In the genomic region with DNA sequence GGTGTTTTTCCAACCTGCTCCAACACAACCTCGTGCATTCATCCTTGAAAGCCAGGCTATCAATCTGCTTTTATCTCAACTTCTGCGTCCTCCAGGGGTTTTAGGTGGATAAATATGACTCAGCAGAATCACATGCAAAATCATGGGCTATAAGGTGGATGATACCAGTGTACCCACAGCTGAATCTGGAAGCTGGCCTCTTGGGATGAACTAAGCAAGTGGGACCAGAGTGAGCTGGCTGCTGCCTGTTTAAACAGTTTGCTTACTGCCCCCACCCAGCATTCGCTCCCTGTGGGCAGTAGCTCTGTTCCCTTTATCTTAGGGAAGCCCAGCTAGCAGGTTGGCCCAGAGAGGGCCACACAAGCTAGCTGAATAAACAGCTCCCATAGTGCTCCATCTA, we compare ENCODE assay signal across 1 cellular context.
TF ChIP-seq lines count a peak whose summit lies in the region.

No MANE protein-coding gene starts in this region.

TF ChIP-seq in HepG2, 621 proteins besides CTCF, POLR2A, EP300 and RAD21 (continued from another document):
- TF ChIP-seq, protein P1, sequence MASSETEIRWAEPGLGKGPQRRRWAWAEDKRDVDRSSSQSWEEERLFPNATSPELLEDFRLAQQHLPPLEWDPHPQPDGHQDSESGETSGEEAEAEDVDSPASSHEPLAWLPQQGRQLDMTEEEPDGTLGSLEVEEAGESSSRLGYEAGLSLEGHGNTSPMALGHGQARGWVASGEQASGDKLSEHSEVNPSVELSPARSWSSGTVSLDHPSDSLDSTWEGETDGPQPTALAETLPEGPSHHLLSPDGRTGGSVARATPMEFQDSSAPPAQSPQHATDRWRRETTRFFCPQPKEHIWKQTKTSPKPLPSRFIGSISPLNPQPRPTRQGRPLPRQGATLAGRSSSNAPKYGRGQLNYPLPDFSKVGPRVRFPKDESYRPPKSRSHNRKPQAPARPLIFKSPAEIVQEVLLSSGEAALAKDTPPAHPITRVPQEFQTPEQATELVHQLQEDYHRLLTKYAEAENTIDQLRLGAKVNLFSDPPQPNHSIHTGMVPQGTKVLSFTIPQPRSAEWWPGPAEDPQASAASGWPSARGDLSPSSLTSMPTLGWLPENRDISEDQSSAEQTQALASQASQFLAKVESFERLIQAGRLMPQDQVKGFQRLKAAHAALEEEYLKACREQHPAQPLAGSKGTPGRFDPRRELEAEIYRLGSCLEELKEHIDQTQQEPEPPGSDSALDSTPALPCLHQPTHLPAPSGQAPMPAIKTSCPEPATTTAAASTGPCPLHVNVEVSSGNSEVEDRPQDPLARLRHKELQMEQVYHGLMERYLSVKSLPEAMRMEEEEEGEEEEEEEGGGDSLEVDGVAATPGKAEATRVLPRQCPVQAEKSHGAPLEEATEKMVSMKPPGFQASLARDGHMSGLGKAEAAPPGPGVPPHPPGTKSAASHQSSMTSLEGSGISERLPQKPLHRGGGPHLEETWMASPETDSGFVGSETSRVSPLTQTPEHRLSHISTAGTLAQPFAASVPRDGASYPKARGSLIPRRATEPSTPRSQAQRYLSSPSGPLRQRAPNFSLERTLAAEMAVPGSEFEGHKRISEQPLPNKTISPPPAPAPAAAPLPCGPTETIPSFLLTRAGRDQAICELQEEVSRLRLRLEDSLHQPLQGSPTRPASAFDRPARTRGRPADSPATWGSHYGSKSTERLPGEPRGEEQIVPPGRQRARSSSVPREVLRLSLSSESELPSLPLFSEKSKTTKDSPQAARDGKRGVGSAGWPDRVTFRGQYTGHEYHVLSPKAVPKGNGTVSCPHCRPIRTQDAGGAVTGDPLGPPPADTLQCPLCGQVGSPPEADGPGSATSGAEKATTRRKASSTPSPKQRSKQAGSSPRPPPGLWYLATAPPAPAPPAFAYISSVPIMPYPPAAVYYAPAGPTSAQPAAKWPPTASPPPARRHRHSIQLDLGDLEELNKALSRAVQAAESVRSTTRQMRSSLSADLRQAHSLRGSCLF (CRISPR knock-in tag; IDR thresholded peaks at IDR 0.05; ENCODE audit: borderline replicate concordance), result no peak
- TF ChIP-seq ZNF879 (CRISPR knock-in tag; IDR thresholded peaks at IDR 0.05) (no peak), ZNF777 (CRISPR knock-in tag; IDR thresholded peaks at IDR 0.05) (no peak)
